Comparison of ENCODE assay signal across 1 cellular context in the genomic region with DNA sequence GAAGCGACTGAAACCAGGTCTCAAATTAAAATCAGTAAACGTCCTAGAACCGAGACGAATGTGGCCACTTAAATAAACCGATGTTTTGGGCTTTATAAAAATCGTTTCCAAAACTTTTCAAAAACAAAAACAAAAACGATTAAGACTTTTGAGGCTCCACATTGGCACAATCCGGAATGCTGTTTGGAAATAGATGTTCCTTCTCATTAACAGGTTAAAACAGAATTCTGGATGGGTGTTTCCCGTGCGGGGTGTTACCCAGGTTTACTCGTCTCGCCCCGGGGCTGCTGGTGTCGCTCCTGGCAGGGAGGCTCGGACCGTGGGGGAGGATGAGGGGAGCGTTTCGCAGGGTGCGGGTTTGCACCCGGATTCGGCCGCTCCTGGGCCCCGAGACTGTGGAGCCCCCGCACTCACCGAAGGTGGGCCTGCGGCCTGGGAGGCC.
TF ChIP-seq lines count a peak whose summit lies in the region.

No MANE protein-coding gene starts in this region.

TF ChIP-seq in GM23338, 12 proteins besides CTCF, POLR2A, EP300 and RAD21 (continued from another document):
- TF ChIP-seq, protein P1, sequence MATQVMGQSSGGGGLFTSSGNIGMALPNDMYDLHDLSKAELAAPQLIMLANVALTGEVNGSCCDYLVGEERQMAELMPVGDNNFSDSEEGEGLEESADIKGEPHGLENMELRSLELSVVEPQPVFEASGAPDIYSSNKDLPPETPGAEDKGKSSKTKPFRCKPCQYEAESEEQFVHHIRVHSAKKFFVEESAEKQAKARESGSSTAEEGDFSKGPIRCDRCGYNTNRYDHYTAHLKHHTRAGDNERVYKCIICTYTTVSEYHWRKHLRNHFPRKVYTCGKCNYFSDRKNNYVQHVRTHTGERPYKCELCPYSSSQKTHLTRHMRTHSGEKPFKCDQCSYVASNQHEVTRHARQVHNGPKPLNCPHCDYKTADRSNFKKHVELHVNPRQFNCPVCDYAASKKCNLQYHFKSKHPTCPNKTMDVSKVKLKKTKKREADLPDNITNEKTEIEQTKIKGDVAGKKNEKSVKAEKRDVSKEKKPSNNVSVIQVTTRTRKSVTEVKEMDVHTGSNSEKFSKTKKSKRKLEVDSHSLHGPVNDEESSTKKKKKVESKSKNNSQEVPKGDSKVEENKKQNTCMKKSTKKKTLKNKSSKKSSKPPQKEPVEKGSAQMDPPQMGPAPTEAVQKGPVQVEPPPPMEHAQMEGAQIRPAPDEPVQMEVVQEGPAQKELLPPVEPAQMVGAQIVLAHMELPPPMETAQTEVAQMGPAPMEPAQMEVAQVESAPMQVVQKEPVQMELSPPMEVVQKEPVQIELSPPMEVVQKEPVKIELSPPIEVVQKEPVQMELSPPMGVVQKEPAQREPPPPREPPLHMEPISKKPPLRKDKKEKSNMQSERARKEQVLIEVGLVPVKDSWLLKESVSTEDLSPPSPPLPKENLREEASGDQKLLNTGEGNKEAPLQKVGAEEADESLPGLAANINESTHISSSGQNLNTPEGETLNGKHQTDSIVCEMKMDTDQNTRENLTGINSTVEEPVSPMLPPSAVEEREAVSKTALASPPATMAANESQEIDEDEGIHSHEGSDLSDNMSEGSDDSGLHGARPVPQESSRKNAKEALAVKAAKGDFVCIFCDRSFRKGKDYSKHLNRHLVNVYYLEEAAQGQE (IDR thresholded peaks at IDR 0.05; ENCODE audit: unreplicated experiment): no peak
- TF ChIP-seq, protein P2, sequence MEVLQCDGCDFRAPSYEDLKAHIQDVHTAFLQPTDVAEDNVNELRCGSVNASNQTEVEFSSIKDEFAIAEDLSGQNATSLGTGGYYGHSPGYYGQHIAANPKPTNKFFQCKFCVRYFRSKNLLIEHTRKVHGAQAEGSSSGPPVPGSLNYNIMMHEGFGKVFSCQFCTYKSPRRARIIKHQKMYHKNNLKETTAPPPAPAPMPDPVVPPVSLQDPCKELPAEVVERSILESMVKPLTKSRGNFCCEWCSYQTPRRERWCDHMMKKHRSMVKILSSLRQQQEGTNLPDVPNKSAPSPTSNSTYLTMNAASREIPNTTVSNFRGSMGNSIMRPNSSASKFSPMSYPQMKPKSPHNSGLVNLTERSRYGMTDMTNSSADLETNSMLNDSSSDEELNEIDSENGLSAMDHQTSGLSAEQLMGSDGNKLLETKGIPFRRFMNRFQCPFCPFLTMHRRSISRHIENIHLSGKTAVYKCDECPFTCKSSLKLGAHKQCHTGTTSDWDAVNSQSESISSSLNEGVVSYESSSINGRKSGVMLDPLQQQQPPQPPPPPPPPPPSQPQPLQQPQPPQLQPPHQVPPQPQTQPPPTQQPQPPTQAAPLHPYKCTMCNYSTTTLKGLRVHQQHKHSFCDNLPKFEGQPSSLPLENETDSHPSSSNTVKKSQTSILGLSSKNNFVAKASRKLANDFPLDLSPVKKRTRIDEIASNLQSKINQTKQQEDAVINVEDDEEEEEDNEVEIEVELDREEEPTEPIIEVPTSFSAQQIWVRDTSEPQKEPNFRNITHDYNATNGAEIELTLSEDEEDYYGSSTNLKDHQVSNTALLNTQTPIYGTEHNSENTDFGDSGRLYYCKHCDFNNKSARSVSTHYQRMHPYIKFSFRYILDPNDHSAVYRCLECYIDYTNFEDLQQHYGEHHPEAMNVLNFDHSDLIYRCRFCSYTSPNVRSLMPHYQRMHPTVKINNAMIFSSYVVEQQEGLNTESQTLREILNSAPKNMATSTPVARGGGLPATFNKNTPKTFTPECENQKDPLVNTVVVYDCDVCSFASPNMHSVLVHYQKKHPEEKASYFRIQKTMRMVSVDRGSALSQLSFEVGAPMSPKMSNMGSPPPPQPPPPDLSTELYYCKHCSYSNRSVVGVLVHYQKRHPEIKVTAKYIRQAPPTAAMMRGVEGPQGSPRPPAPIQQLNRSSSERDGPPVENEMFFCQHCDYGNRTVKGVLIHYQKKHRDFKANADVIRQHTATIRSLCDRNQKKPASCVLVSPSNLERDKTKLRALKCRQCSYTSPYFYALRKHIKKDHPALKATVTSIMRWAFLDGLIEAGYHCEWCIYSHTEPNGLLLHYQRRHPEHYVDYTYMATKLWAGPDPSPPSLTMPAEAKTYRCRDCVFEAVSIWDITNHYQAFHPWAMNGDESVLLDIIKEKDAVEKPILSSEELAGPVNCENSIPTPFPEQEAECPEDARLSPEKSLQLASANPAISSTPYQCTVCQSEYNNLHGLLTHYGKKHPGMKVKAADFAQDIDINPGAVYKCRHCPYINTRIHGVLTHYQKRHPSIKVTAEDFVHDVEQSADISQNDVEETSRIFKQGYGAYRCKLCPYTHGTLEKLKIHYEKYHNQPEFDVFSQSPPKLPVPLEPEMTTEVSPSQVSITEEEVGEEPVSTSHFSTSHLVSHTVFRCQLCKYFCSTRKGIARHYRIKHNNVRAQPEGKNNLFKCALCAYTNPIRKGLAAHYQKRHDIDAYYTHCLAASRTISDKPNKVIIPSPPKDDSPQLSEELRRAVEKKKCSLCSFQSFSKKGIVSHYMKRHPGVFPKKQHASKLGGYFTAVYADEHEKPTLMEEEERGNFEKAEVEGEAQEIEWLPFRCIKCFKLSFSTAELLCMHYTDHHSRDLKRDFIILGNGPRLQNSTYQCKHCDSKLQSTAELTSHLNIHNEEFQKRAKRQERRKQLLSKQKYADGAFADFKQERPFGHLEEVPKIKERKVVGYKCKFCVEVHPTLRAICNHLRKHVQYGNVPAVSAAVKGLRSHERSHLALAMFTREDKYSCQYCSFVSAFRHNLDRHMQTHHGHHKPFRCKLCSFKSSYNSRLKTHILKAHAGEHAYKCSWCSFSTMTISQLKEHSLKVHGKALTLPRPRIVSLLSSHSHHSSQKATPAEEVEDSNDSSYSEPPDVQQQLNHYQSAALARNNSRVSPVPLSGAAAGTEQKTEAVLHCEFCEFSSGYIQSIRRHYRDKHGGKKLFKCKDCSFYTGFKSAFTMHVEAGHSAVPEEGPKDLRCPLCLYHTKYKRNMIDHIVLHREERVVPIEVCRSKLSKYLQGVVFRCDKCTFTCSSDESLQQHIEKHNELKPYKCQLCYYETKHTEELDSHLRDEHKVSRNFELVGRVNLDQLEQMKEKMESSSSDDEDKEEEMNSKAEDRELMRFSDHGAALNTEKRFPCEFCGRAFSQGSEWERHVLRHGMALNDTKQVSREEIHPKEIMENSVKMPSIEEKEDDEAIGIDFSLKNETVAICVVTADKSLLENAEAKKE (CRISPR knock-in tag; IDR thresholded peaks at IDR 0.05): no peak
TF ChIP-seq in GM23338: peak in this region for 1.
